In genomic region chr1:219906924-219907771, GRCh38 we compare ENCODE assay signal across 1 cellular context.
TF ChIP-seq lines count a peak whose summit lies in the region.

No MANE protein-coding gene starts in this region.

TF ChIP-seq in K562, 482 proteins besides CTCF, POLR2A, EP300 and RAD21 (continued from another document and continues in another):
- TF ChIP-seq DPF2 (IDR thresholded peaks at IDR 0.05), result peak; percentile 98
- TF ChIP-seq CC2D1A (IDR thresholded peaks at IDR 0.05), result peak; percentile 99; the same call in 1 of the 2 replicates
- TF ChIP-seq SAFB2 (IDR thresholded peaks at IDR 0.05; ENCODE audit: borderline replicate concordance, low read depth, low read length, severe bottlenecking), result no peak
- TF ChIP-seq SRSF3 (IDR thresholded peaks at IDR 0.05; ENCODE audit: insufficient read depth, low read length), result no peak
- no peak for TF ChIP-seq EHMT2 (IDR thresholded peaks at IDR 0.05)
- peak; percentile 56 to 88 for TF ChIP-seq ARNT (IDR thresholded peaks at IDR 0.05)
- TF ChIP-seq KLF6 (CRISPR knock-in tag; IDR thresholded peaks at IDR 0.05; ENCODE audit: borderline replicate concordance), result no peak; the same call in 1 of the 2 replicates
- peak; percentile 69 to 84 for TF ChIP-seq MAZ (CRISPR knock-in tag; conservative IDR thresholded peaks at IDR 0.05 in 1 of 2, IDR thresholded peaks at IDR 0.05 in 1 of 2)
- 0 out of 2 replicates have a peak, but pooled peaks have one; percentile 63 for TF ChIP-seq ARID4B (CRISPR knock-in tag; IDR thresholded peaks at IDR 0.05)
- peak; percentile 72 for TF ChIP-seq ZBTB2 (IDR thresholded peaks at IDR 0.05)
- TF ChIP-seq CBX3 (IDR thresholded peaks at IDR 0.05; ENCODE audit: borderline replicate concordance in 1 of 2, low read length in 2 of 2), result peak in 1 of 2 experiments; percentile 77; a peak in 2 of 3 replicates
- TF ChIP-seq ETV1 (tag; conservative IDR thresholded peaks at IDR 0.05; ENCODE audit: low read depth), result no peak
- peak; percentile 80 for TF ChIP-seq HDAC2 (IDR thresholded peaks at IDR 0.05)
- no peak for TF ChIP-seq GABPB2 (CRISPR knock-in tag; conservative IDR thresholded peaks at IDR 0.05)
- TF ChIP-seq HNRNPUL1 (IDR thresholded peaks at IDR 0.05; ENCODE audit: low read length), result no peak
- TF ChIP-seq PHF21A (IDR thresholded peaks at IDR 0.05; ENCODE audit: borderline replicate concordance, low read depth), result peak; percentile 31; the same call in 1 of the 2 replicates
- TF ChIP-seq HOXB6 (CRISPR knock-in tag; IDR thresholded peaks at IDR 0.05; ENCODE audit: borderline replicate concordance), result no peak
- no peak for TF ChIP-seq HNRNPLL (IDR thresholded peaks at IDR 0.05; ENCODE audit: low read depth, low read length, poor library complexity, severe bottlenecking)
- peak; percentile 99 for TF ChIP-seq TEAD4 (IDR thresholded peaks at IDR 0.05; ENCODE audit: low read length)
- TF ChIP-seq TEAD4 (CRISPR knock-in tag; IDR thresholded peaks at IDR 0.05; ENCODE audit: borderline replicate concordance), result no peak
- TF ChIP-seq ZNF217 (CRISPR knock-in tag; IDR thresholded peaks at IDR 0.05), result no peak
- no peak for TF ChIP-seq ZNF282 (CRISPR knock-in tag; IDR thresholded peaks at IDR 0.05)
- TF ChIP-seq XRCC3 (IDR thresholded peaks at IDR 0.05), result 0 out of 2 replicates have a peak, but pooled peaks have one; percentile 16
- TF ChIP-seq NR0B1 (IDR thresholded peaks at IDR 0.05; ENCODE audit: partially characterized antibody), result no peak
- TF ChIP-seq E2F4 (CRISPR knock-in tag; IDR thresholded peaks at IDR 0.05; ENCODE audit: low read depth), result no peak
- TF ChIP-seq SIN3B (IDR thresholded peaks at IDR 0.05; ENCODE audit: low read depth), result no peak
- TF ChIP-seq KAT2B (IDR thresholded peaks at IDR 0.05; ENCODE audit: low read depth, low read length), result no peak
- no peak for TF ChIP-seq PHF8 (IDR thresholded peaks at IDR 0.05; ENCODE audit: borderline replicate concordance, low read length)
- TF ChIP-seq POLR3G (IDR thresholded peaks at IDR 0.05; ENCODE audit: extremely low read depth, insufficient read length, insufficient replicate concordance), result no peak
- no peak for TF ChIP-seq BRD4 (IDR thresholded peaks at IDR 0.05)
- TF ChIP-seq BMI1 (IDR thresholded peaks at IDR 0.05; ENCODE audit: low read length), result no peak
- TF ChIP-seq LARP7 (IDR thresholded peaks at IDR 0.05), result peak; percentile 91
- no peak for TF ChIP-seq RNF219 (CRISPR knock-in tag; IDR thresholded peaks at IDR 0.05)
- TF ChIP-seq CCNT2 (IDR thresholded peaks at IDR 0.05; ENCODE audit: borderline replicate concordance, extremely low read depth, insufficient read length, low read depth, low read length), result peak; percentile 97
- TF ChIP-seq BCLAF1 (IDR thresholded peaks at IDR 0.05; ENCODE audit: borderline replicate concordance in 1 of 2, control insufficient read depth in 1 of 2, low read depth in 2 of 2, low read length in 1 of 2), result no peak
- no peak; the same call in 1 of the 2 replicates for TF ChIP-seq EZH2 (IDR thresholded peaks at IDR 0.05; ENCODE audit: borderline replicate concordance, low read depth, low read length)
- no peak for TF ChIP-seq PTRF (tag; IDR thresholded peaks at IDR 0.05)
- TF ChIP-seq POLR2AphosphoS2 (IDR thresholded peaks at IDR 0.05; ENCODE audit: low read length), result no peak
- no peak for TF ChIP-seq ZKSCAN3 (CRISPR knock-in tag; IDR thresholded peaks at IDR 0.05)
- peak; percentile 55; the same call in 1 of the 2 replicates for TF ChIP-seq ZNF274 (IDR thresholded peaks at IDR 0.05; ENCODE audit: borderline replicate concordance, low read depth, low read length)
- TF ChIP-seq TCF7 (IDR thresholded peaks at IDR 0.05; ENCODE audit: borderline replicate concordance), result peak; percentile 82; the same call in 1 of the 2 replicates
- TF ChIP-seq MAFG (tag; conservative IDR thresholded peaks at IDR 0.05), result peak; percentile 42; the same call in 1 of the 2 replicates
- peak; percentile 68 for TF ChIP-seq EP400 (IDR thresholded peaks at IDR 0.05)
- peak; percentile 70; the same call in 1 of the 2 replicates for TF ChIP-seq NBN (IDR thresholded peaks at IDR 0.05; ENCODE audit: low read depth)
- peak; percentile 85; the same call in 1 of the 2 replicates for TF ChIP-seq CREB1 (IDR thresholded peaks at IDR 0.05)
- 0 out of 2 replicates have a peak, but pooled peaks have one; percentile 16 for TF ChIP-seq CREB1 (CRISPR knock-in tag; IDR thresholded peaks at IDR 0.05)
- no peak for TF ChIP-seq NFE2L1 (tag; IDR thresholded peaks at IDR 0.05; ENCODE audit: borderline replicate concordance, low read depth)
- peak; percentile 99 for TF ChIP-seq TCF3 (CRISPR knock-in tag; IDR thresholded peaks at IDR 0.05)
- peak; percentile 22; the same call in 1 of the 2 replicates for TF ChIP-seq HDGF (IDR thresholded peaks at IDR 0.05)
- TF ChIP-seq ZNF316 (IDR thresholded peaks at IDR 0.05), result peak; percentile 26; the same call in 1 of the 2 replicates
- TF ChIP-seq DLX4 (CRISPR knock-in tag; IDR thresholded peaks at IDR 0.05), result no peak
- TF ChIP-seq SP1 (CRISPR knock-in tag; IDR thresholded peaks at IDR 0.05), result peak; percentile 30; the same call in 1 of the 2 replicates
- no peak for TF ChIP-seq E2F6 (IDR thresholded peaks at IDR 0.05; ENCODE audit: borderline replicate concordance in 1 of 2, extremely low read depth in 1 of 2, insufficient read depth in 1 of 2, insufficient read length in 1 of 2, low read depth in 1 of 2, low read length in 1 of 2, poor library complexity in 1 of 2, severe bottlenecking in 1 of 2)
- TF ChIP-seq MBD2 (IDR thresholded peaks at IDR 0.05; ENCODE audit: borderline replicate concordance, low read depth), result peak; percentile 87
- TF ChIP-seq CTBP1 (IDR thresholded peaks at IDR 0.05; ENCODE audit: borderline replicate concordance), result peak; percentile 94
- no peak; the same call in 1 of the 2 replicates for TF ChIP-seq OTX1 (CRISPR knock-in tag; IDR thresholded peaks at IDR 0.05)
- peak; percentile 38; the same call in 1 of the 2 replicates for TF ChIP-seq ZNF589 (CRISPR knock-in tag; IDR thresholded peaks at IDR 0.05; ENCODE audit: low read depth)
- peak; percentile 43; the same call in 1 of the 2 replicates for TF ChIP-seq NCOA6 (IDR thresholded peaks at IDR 0.05)
